8 cellular contexts compared by ENCODE assay signal in genomic region chr19:56367829-56368711, GRCh38.
A peak's percentile ranks its signal among the peaks of the same experiment; 100 is the strongest.
DNase-seq lines count a peak whose midpoint lies in the region.

No MANE protein-coding gene starts in this region.

- intact Hi-C loops in dendritic cell treated with granulocyte-macrophage colony-stimulating factor and Interleukin-4, amounts not matched to agents 40 ng/mL and 50 ng/mL, for 4 days (cut with micrococcal nuclease): no loop called here

- DNase-seq in CMK (ENCODE audit: low read depth) (peak; percentile 99), HCEC 1CT (peak; percentile 49), NCI-H2171 treated with DMSO at 0.1 percent for 48 hours (lab: John Stamatoyannopoulos, UW) (peak; percentile 97), left kidney (ENCODE audit: low read depth, low spot score) (peak; percentile 99), glomerular visceral epithelial cell (ENCODE audit: extremely low spot score) (no peak)
- DNase-seq in activated CD4-positive, alpha-beta T cell treated with anti-CD3 and anti-CD28 coated beads, Interleukin-2, amount 50 U/mL, for 48 hours: peak; percentile 72 to 75
- DNase-seq in stimulated activated CD4-positive, alpha-beta T cell treated with anti-CD3 and anti-CD28 coated beads, Interleukin-15, amount 100 ng/mL, for 48 hours (ENCODE audit: low read depth in 2 of 2): peak; percentile 74 to 81

- peaks cover 24% of the 10 kb centered on the region for H3K4me1 Mint-ChIP-seq in dendritic cell treated with granulocyte-macrophage colony-stimulating factor and Interleukin-4, amounts not matched to agents 40 ng/mL and 50 ng/mL, for 4 days (ENCODE audit: low read depth)

- H3K4me3 Mint-ChIP-seq in dendritic cell treated with granulocyte-macrophage colony-stimulating factor and Interleukin-4, amounts not matched to agents 40 ng/mL and 50 ng/mL, for 4 days: peak overlapping the region; percentile 90

- peak overlapping the region; percentile 94 for H3K27ac Mint-ChIP-seq in dendritic cell treated with granulocyte-macrophage colony-stimulating factor and Interleukin-4, amounts not matched to agents 40 ng/mL and 50 ng/mL, for 4 days

- H3K36me3 Mint-ChIP-seq in dendritic cell treated with granulocyte-macrophage colony-stimulating factor and Interleukin-4, amounts not matched to agents 40 ng/mL and 50 ng/mL, for 4 days (ENCODE audit: low read depth): peaks cover 51% of the 10 kb centered on the region

- no peaks in the 10 kb centered on the region for H3K27me3 Mint-ChIP-seq in dendritic cell treated with granulocyte-macrophage colony-stimulating factor and Interleukin-4, amounts not matched to agents 40 ng/mL and 50 ng/mL, for 4 days

- peaks cover 87% of the 10 kb centered on the region for H3K9me3 Mint-ChIP-seq in dendritic cell treated with granulocyte-macrophage colony-stimulating factor and Interleukin-4, amounts not matched to agents 40 ng/mL and 50 ng/mL, for 4 days
